Comparison of ENCODE assay signal across 37 cellular contexts in genomic region chr13:113642563-113642962, GRCh38. TPM values are rescaled to one million over a fixed set of nuclear protein-coding genes. Genes with fewer than 3 reads are reported as not detected.
"Had no signal": no experiment of that assay in that cellular context is flagged by ENCODE, and none has a peak within 500 bp of the region (broad histone marks: within the 10 kb centered on the region; RNA-seq: fewer than 3 reads in every experiment).

No MANE protein-coding gene starts in this region.

- H3K9me3 ChIP-seq: esophagus muscularis mucosa, heart right ventricle, left lung, psoas muscle, sigmoid colon, vagina had no signal

- H3K27me3 ChIP-seq: esophagus muscularis mucosa, foreskin keratinocyte, heart right ventricle, left lung, sigmoid colon, suprapubic skin, vagina had no signal

- ATAC-seq: foreskin keratinocyte; heart right ventricle; left cardiac atrium; left lung; naive thymus-derived CD8-positive, alpha-beta T cell; psoas muscle; right cardiac atrium; stimulated activated effector memory CD8-positive, alpha-beta T cell treated with anti-CD3 and anti-CD28 coated beads, Interleukin-12 subunit alpha, Interleukin-12 subunit beta, amount 100 ng/mL, for 72 hours had no signal

- H3K27me3 Mint-ChIP-seq: naive thymus-derived CD8-positive, alpha-beta T cell had no signal

- H3K9me3 Mint-ChIP-seq: stimulated activated effector memory CD8-positive, alpha-beta T cell treated with anti-CD3 and anti-CD28 coated beads, Interleukin-12 subunit alpha, Interleukin-12 subunit beta, amount 100 ng/mL, for 72 hours had no signal

- H3K27ac Mint-ChIP-seq: nephron progenitor cell; stimulated activated effector memory CD8-positive, alpha-beta T cell treated with anti-CD3 and anti-CD28 coated beads, Interleukin-12 subunit alpha, Interleukin-12 subunit beta, amount 100 ng/mL, for 72 hours had no signal

- H3K4me1 Mint-ChIP-seq: nephron progenitor cell; stimulated activated effector memory CD8-positive, alpha-beta T cell treated with anti-CD3 and anti-CD28 coated beads, Interleukin-12 subunit alpha, Interleukin-12 subunit beta, amount 100 ng/mL, for 72 hours had no signal

- H3K4me1 ChIP-seq: foreskin keratinocyte, psoas muscle had no signal

- H3K27ac ChIP-seq: coronary artery, esophagus muscularis mucosa, foreskin keratinocyte, heart right ventricle, left lung, psoas muscle, sigmoid colon, suprapubic skin, vagina had no signal

- H3K4me3 ChIP-seq: coronary artery, esophagus muscularis mucosa, heart right ventricle, left lung, psoas muscle, sigmoid colon, suprapubic skin, vagina had no signal

- DNase-seq: dermis blood vessel endothelial cell; effector memory CD4-positive, alpha-beta T cell; foreskin keratinocyte; glutamatergic neuron; heart right ventricle; hippocampal formation; left cardiac atrium; left lung; mesendoderm; midbrain; nephron progenitor cell; nucleus accumbens; posterior cingulate gyrus; psoas muscle; right cardiac atrium; sigmoid colon; stimulated activated CD4-positive, alpha-beta T cell treated with anti-CD3 and anti-CD28 coated beads, Interleukin-2, amount 100 ng/mL, for 24 hours; stimulated activated CD4-positive, alpha-beta T cell treated with anti-CD3 and anti-CD28 coated beads, Interleukin-4, amount 100 ng/mL, for 24 hours; stimulated activated naive CD4-positive, alpha-beta T cell treated with Interleukin-2 at 50 U/mL for 16 hours; trophoblast cell had no signal

- H3K4me3 Mint-ChIP-seq: naive thymus-derived CD8-positive, alpha-beta T cell; nephron progenitor cell; stimulated activated effector memory CD8-positive, alpha-beta T cell treated with anti-CD3 and anti-CD28 coated beads, Interleukin-12 subunit alpha, Interleukin-12 subunit beta, amount 100 ng/mL, for 72 hours had no signal

RNA-seq across cellular contexts. Expression of gene ATP4B, which starts 15.4 kb away (rescaled TPM):
- total RNA-seq: dermis blood vessel endothelial cell; endothelial cell of umbilical vein; epithelial cell of proximal tubule; esophagus muscularis mucosa; fibroblast of lung; foreskin keratinocyte; heart right ventricle; kidney epithelial cell; left cardiac atrium; left lung; lower leg skin; lung microvascular endothelial cell; mucosa of gallbladder; naive thymus-derived CD8-positive, alpha-beta T cell; osteocyte; psoas muscle; renal cortical epithelial cell; right cardiac atrium; sigmoid colon; skeletal muscle tissue; suprapubic skin; ureter; vagina had no signal
- polyA plus RNA-seq: fibroblast of lung; foreskin keratinocyte; naive thymus-derived CD8-positive, alpha-beta T cell; right cardiac atrium; sigmoid colon had no signal

RNA-seq across cellular contexts. Expression of gene GRK1, which starts 24.5 kb away (rescaled TPM):
- total RNA-seq: dermis blood vessel endothelial cell; endothelial cell of umbilical vein; foreskin keratinocyte; kidney epithelial cell; lower leg skin; lung microvascular endothelial cell; mucosa of gallbladder; naive thymus-derived CD8-positive, alpha-beta T cell; osteocyte; renal cortical epithelial cell; skeletal muscle tissue; suprapubic skin; ureter; vagina had no signal
- polyA plus RNA-seq: endothelial cell of umbilical vein; fibroblast of lung; foreskin keratinocyte; naive thymus-derived CD8-positive, alpha-beta T cell; psoas muscle had no signal
